ENCODE assay signal across 1 cellular context in genomic region chr17:48162946-48163506, GRCh38.
TF ChIP-seq lines count a peak whose summit lies in the region.

No MANE protein-coding gene starts in this region.

TF ChIP-seq in liver, 16 proteins besides CTCF, POLR2A, EP300 and RAD21 (continued from another document):
- TF ChIP-seq, protein P1, sequence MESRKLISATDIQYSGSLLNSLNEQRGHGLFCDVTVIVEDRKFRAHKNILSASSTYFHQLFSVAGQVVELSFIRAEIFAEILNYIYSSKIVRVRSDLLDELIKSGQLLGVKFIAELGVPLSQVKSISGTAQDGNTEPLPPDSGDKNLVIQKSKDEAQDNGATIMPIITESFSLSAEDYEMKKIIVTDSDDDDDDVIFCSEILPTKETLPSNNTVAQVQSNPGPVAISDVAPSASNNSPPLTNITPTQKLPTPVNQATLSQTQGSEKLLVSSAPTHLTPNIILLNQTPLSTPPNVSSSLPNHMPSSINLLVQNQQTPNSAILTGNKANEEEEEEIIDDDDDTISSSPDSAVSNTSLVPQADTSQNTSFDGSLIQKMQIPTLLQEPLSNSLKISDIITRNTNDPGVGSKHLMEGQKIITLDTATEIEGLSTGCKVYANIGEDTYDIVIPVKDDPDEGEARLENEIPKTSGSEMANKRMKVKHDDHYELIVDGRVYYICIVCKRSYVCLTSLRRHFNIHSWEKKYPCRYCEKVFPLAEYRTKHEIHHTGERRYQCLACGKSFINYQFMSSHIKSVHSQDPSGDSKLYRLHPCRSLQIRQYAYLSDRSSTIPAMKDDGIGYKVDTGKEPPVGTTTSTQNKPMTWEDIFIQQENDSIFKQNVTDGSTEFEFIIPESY (IDR thresholded peaks at IDR 0.05): peak; percentile 34
- no peak for TF ChIP-seq GABPA (IDR thresholded peaks at IDR 0.05 in 1 of 2, conservative IDR thresholded peaks at IDR 0.05 in 1 of 2)
- no peak for TF ChIP-seq NR2F2 (IDR thresholded peaks at IDR 0.05)
- peak; percentile 66 for TF ChIP-seq SP1 (IDR thresholded peaks at IDR 0.05)
- peak; percentile 17 to 52 for TF ChIP-seq RXRA (IDR thresholded peaks at IDR 0.05)
TF ChIP-seq in liver: peak in this region for 9.
